10 cellular contexts compared by ENCODE assay signal in genomic region chr9:129437626-129438323, GRCh38.
A peak's percentile ranks its signal among the peaks of the same experiment; 100 is the strongest.
DNase-seq lines count a peak whose midpoint lies in the region; FAIRE-seq and TF ChIP-seq lines count a peak whose summit lies in the region.
"Had no signal": no experiment of that assay in that cellular context is flagged by ENCODE, and none has a peak within 500 bp of the region (broad histone marks: within the 10 kb centered on the region; RNA-seq: fewer than 3 reads in every experiment).

No MANE protein-coding gene starts in this region.

- no TSS peak for BruUV-seq in PC-9 (replicated peaks; lab: Mats Ljungman, UMichigan)

- H2AFZ ChIP-seq in PC-9 (peak overlapping the region; percentile 79), neural cell (ENCODE audit: low read depth, low read length) (peak overlapping the region; percentile 30)

- no peaks in the 10 kb centered on the region for H3K36me3 ChIP-seq in BE2C
- no peaks in the 10 kb centered on the region for H3K36me3 ChIP-seq in PC-9 (ENCODE audit: low read depth)
- no peaks in the 10 kb centered on the region for H3K36me3 ChIP-seq in esophagus (ENCODE audit: control insufficient read depth in 2 of 2, insufficient read depth in 2 of 2, low read length in 1 of 2)
- no peaks in the 10 kb centered on the region for H3K36me3 ChIP-seq in neural cell (ENCODE audit: insufficient read depth, low read length)

- H3K9me3 ChIP-seq in BE2C = no peaks in the 10 kb centered on the region
- no peaks in the 10 kb centered on the region for H3K9me3 ChIP-seq in PC-9 (ENCODE audit: insufficient read depth, low read depth)
- H3K9me3 ChIP-seq in esophagus (ENCODE audit: control insufficient read depth in 2 of 2, insufficient read depth in 1 of 2, low read depth in 1 of 2, low read length in 1 of 2) = no peaks in the 10 kb centered on the region
- no peaks in the 10 kb centered on the region for H3K9me3 ChIP-seq in neural cell (ENCODE audit: low read length)

- H3K4me1 ChIP-seq in BE2C (peaks cover 12% of the 10 kb centered on the region), PC-9 (replicated peaks; ENCODE audit: insufficient read depth) (no peaks in the 10 kb centered on the region), esophagus (ENCODE audit: control insufficient read depth in 2 of 2, insufficient read depth in 2 of 2, low read length in 1 of 2) (peaks cover 0 to 10% of the 10 kb centered on the region in 2 donors)

- H3K79me2 ChIP-seq in PC-9 (ENCODE audit: low read depth) (no peaks in the 10 kb centered on the region), neural cell (replicated peaks; ENCODE audit: insufficient read depth, low read length) (no peaks in the 10 kb centered on the region)

- no peak for DNase-seq in BE2C
- no peak for DNase-seq in PC-9
- no peak for DNase-seq in GM10266 (ENCODE audit: extremely low spot score)
- no peak for DNase-seq in activated effector memory CD4-positive, alpha-beta T cell treated with Interleukin-2 at 50 U/mL for 16 hours
- DNase-seq in frontal cortex (ENCODE audit: low spot score in 2 of 2) = no peak
- DNase-seq in GM03348 (ENCODE audit: low spot score) = no peak
- DNase-seq: MV-4-11 had no signal

- intact Hi-C loops in PC-9 (cut with micrococcal nuclease; ENCODE audit: unreplicated experiment) = no loop called here

- TF ChIP-seq CTCF in BE2C (IDR thresholded peaks at IDR 0.05; ENCODE audit: low read depth, low read length) (no peak), PC-9 (conservative IDR thresholded peaks at IDR 0.05) (no peak), neural cell (IDR thresholded peaks at IDR 0.05; ENCODE audit: poor library complexity, severe bottlenecking) (peak; percentile 21), GM10266 (IDR thresholded peaks at IDR 0.05; ENCODE audit: control insufficient read depth, insufficient read depth, low read depth, missing control alignments) (no peak)

- H3K4me2 ChIP-seq in PC-9 (peak overlapping the region; percentile 84), neural cell (ENCODE audit: low read length) (peak overlapping the region; percentile 91)

- FAIRE-seq in frontal cortex (lab: Jason Lieb, UNC) = no peak

- CTCF ChIA-PET in PC-9 (lab: Charles Lee) = no interaction called here

- no peaks in the 10 kb centered on the region for H3K27me3 ChIP-seq in BE2C
- peaks cover 21% of the 10 kb centered on the region for H3K27me3 ChIP-seq in PC-9 (ENCODE audit: insufficient read depth, low read depth)
- no peaks in the 10 kb centered on the region for H3K27me3 ChIP-seq in esophagus (ENCODE audit: control insufficient read depth in 1 of 2, insufficient read depth in 2 of 2, low read length in 2 of 2)
- no peaks in the 10 kb centered on the region for H3K27me3 ChIP-seq in neural cell (ENCODE audit: insufficient read depth, low read depth, low read length)

- peak overlapping the region; percentile 97 for H3K9ac ChIP-seq in neural cell (ENCODE audit: low read length)

- POLR2A ChIA-PET in PC-9 (lab: Charles Lee; ENCODE audit: unreplicated experiment) = interaction anchor here (0.6 to 0.7 kb wide), 2 partner anchors 14 to 22 kb away, joined by 3 to 5 read pairs; no protein-coding TSS in a partner anchor

- H3K4me3 ChIP-seq in BE2C (ENCODE audit: low read depth, low read length) = peak overlapping the region; percentile 69
- peak overlapping the region; percentile 52; the same call in 1 of the 2 replicates for H3K4me3 ChIP-seq in PC-9
- peak overlapping the region; percentile 38 to 40 for H3K4me3 ChIP-seq in esophagus (ENCODE audit: low read depth in 1 of 2, low read length in 2 of 2)
- peak overlapping the region; percentile 70 for H3K4me3 ChIP-seq in neural cell (ENCODE audit: low read length)

- TF ChIP-seq EP300 in neural cell (conservative IDR thresholded peaks at IDR 0.05; ENCODE audit: poor library complexity, severe bottlenecking) = no peak

- no peaks in the 10 kb centered on the region for H4K20me1 ChIP-seq in PC-9 (ENCODE audit: insufficient read depth)
- no peaks in the 10 kb centered on the region for H4K20me1 ChIP-seq in neural cell (ENCODE audit: insufficient read depth)

- 0 out of 2 replicates have a peak, but pooled peaks cover 5% of the 10 kb centered on the region for H3F3A ChIP-seq in PC-9 (ENCODE audit: insufficient read depth, low read depth)
- H3F3A ChIP-seq in neural cell (ENCODE audit: insufficient read depth, low read length, poor library complexity, severe bottlenecking) = peaks cover 7% of the 10 kb centered on the region

- no peak overlapping the region for H3K27ac ChIP-seq in PC-9
- peak overlapping the region; percentile 22 to 33 for H3K27ac ChIP-seq in esophagus (ENCODE audit: low read depth in 2 of 2, low read length in 1 of 2)
- peak overlapping the region; percentile 98 for H3K27ac ChIP-seq in neural cell (ENCODE audit: low read length)
- H3K27ac ChIP-seq: epithelial cell of prostate had no signal

- 16 to 17% methylated on average over 25 of the region's 25 CpGs for WGBS in esophagus, 2 donors

- no peaks in the 10 kb centered on the region for H3K9me2 ChIP-seq in PC-9 (ENCODE audit: insufficient read depth)
- H3K9me2 ChIP-seq in neural cell (ENCODE audit: insufficient read depth, low read length) = no peaks in the 10 kb centered on the region

- TF ChIP-seq RAD21 in neural cell (conservative IDR thresholded peaks at IDR 0.05) = no peak

TF ChIP-seq in neural cell, 6 proteins besides CTCF, POLR2A, EP300 and RAD21:
- TF ChIP-seq SMC3 (conservative IDR thresholded peaks at IDR 0.05; ENCODE audit: poor library complexity) (no peak), EZH2 (IDR thresholded peaks at IDR 0.05; ENCODE audit: borderline replicate concordance, insufficient read depth, low read length, poor library complexity, severe bottlenecking) (no peak), POLR2AphosphoS5 (IDR thresholded peaks at IDR 0.05) (no peak), REST (IDR thresholded peaks at IDR 0.05; ENCODE audit: borderline replicate concordance) (no peak), TAF1 (IDR thresholded peaks at IDR 0.05; ENCODE audit: low read depth) (no peak), MXI1 (conservative IDR thresholded peaks at IDR 0.05; ENCODE audit: poor library complexity, severe bottlenecking) (no peak)
